In genomic region chr20:48818481-48818987, GRCh38 we compare ENCODE assay signal across 1 cellular context.
TF ChIP-seq lines count a peak whose summit lies in the region.

No MANE protein-coding gene starts in this region.

TF ChIP-seq in GM23338, 12 proteins besides CTCF, POLR2A, EP300 and RAD21 (continued from another document):
- TF ChIP-seq, protein P1, sequence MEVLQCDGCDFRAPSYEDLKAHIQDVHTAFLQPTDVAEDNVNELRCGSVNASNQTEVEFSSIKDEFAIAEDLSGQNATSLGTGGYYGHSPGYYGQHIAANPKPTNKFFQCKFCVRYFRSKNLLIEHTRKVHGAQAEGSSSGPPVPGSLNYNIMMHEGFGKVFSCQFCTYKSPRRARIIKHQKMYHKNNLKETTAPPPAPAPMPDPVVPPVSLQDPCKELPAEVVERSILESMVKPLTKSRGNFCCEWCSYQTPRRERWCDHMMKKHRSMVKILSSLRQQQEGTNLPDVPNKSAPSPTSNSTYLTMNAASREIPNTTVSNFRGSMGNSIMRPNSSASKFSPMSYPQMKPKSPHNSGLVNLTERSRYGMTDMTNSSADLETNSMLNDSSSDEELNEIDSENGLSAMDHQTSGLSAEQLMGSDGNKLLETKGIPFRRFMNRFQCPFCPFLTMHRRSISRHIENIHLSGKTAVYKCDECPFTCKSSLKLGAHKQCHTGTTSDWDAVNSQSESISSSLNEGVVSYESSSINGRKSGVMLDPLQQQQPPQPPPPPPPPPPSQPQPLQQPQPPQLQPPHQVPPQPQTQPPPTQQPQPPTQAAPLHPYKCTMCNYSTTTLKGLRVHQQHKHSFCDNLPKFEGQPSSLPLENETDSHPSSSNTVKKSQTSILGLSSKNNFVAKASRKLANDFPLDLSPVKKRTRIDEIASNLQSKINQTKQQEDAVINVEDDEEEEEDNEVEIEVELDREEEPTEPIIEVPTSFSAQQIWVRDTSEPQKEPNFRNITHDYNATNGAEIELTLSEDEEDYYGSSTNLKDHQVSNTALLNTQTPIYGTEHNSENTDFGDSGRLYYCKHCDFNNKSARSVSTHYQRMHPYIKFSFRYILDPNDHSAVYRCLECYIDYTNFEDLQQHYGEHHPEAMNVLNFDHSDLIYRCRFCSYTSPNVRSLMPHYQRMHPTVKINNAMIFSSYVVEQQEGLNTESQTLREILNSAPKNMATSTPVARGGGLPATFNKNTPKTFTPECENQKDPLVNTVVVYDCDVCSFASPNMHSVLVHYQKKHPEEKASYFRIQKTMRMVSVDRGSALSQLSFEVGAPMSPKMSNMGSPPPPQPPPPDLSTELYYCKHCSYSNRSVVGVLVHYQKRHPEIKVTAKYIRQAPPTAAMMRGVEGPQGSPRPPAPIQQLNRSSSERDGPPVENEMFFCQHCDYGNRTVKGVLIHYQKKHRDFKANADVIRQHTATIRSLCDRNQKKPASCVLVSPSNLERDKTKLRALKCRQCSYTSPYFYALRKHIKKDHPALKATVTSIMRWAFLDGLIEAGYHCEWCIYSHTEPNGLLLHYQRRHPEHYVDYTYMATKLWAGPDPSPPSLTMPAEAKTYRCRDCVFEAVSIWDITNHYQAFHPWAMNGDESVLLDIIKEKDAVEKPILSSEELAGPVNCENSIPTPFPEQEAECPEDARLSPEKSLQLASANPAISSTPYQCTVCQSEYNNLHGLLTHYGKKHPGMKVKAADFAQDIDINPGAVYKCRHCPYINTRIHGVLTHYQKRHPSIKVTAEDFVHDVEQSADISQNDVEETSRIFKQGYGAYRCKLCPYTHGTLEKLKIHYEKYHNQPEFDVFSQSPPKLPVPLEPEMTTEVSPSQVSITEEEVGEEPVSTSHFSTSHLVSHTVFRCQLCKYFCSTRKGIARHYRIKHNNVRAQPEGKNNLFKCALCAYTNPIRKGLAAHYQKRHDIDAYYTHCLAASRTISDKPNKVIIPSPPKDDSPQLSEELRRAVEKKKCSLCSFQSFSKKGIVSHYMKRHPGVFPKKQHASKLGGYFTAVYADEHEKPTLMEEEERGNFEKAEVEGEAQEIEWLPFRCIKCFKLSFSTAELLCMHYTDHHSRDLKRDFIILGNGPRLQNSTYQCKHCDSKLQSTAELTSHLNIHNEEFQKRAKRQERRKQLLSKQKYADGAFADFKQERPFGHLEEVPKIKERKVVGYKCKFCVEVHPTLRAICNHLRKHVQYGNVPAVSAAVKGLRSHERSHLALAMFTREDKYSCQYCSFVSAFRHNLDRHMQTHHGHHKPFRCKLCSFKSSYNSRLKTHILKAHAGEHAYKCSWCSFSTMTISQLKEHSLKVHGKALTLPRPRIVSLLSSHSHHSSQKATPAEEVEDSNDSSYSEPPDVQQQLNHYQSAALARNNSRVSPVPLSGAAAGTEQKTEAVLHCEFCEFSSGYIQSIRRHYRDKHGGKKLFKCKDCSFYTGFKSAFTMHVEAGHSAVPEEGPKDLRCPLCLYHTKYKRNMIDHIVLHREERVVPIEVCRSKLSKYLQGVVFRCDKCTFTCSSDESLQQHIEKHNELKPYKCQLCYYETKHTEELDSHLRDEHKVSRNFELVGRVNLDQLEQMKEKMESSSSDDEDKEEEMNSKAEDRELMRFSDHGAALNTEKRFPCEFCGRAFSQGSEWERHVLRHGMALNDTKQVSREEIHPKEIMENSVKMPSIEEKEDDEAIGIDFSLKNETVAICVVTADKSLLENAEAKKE (CRISPR knock-in tag; IDR thresholded peaks at IDR 0.05), result no peak
- no peak for TF ChIP-seq NANOG (IDR thresholded peaks at IDR 0.05; ENCODE audit: borderline replicate concordance)
- no peak for TF ChIP-seq ZNF331 (CRISPR knock-in tag; IDR thresholded peaks at IDR 0.05; ENCODE audit: low read depth)
- TF ChIP-seq EZH2phosphoT487 (IDR thresholded peaks at IDR 0.05; ENCODE audit: unreplicated experiment), result no peak
- TF ChIP-seq, protein P2, sequence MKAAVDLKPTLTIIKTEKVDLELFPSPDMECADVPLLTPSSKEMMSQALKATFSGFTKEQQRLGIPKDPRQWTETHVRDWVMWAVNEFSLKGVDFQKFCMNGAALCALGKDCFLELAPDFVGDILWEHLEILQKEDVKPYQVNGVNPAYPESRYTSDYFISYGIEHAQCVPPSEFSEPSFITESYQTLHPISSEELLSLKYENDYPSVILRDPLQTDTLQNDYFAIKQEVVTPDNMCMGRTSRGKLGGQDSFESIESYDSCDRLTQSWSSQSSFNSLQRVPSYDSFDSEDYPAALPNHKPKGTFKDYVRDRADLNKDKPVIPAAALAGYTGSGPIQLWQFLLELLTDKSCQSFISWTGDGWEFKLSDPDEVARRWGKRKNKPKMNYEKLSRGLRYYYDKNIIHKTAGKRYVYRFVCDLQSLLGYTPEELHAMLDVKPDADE (IDR thresholded peaks at IDR 0.05), result no peak
